1 cellular context compared by ENCODE assay signal in the genomic region with DNA sequence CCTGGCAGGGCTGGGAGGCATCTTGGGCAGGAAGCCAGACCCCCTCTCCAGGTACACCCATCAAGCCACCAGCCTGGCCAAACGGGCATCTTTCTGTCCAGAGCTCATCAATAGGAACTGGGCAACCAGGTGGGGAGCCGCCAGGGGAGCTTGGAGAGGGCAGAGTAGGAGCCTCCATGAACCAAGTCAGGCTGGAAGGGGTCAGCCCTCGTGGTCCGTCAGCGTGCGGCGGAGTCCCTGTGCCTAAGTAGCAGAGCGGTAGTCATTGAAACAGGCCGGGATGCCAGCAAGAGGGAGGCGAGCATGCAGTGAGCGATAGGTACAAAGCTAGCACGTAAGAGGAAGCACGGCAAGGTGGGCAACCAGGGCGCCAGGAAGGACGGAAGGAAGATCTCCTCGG.
TF ChIP-seq lines count a peak whose summit lies in the region.

No MANE protein-coding gene starts in this region.

TF ChIP-seq in H1, 55 proteins besides CTCF, POLR2A, EP300 and RAD21:
- TF ChIP-seq, protein P1, sequence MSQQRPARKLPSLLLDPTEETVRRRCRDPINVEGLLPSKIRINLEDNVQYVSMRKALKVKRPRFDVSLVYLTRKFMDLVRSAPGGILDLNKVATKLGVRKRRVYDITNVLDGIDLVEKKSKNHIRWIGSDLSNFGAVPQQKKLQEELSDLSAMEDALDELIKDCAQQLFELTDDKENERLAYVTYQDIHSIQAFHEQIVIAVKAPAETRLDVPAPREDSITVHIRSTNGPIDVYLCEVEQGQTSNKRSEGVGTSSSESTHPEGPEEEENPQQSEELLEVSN (IDR thresholded peaks at IDR 0.05): no peak
- no peak for TF ChIP-seq TAF7 (optimal IDR thresholded peaks at IDR 0.05; ENCODE audit: borderline replicate concordance, low read depth, low read length)
- TF ChIP-seq, protein P2, sequence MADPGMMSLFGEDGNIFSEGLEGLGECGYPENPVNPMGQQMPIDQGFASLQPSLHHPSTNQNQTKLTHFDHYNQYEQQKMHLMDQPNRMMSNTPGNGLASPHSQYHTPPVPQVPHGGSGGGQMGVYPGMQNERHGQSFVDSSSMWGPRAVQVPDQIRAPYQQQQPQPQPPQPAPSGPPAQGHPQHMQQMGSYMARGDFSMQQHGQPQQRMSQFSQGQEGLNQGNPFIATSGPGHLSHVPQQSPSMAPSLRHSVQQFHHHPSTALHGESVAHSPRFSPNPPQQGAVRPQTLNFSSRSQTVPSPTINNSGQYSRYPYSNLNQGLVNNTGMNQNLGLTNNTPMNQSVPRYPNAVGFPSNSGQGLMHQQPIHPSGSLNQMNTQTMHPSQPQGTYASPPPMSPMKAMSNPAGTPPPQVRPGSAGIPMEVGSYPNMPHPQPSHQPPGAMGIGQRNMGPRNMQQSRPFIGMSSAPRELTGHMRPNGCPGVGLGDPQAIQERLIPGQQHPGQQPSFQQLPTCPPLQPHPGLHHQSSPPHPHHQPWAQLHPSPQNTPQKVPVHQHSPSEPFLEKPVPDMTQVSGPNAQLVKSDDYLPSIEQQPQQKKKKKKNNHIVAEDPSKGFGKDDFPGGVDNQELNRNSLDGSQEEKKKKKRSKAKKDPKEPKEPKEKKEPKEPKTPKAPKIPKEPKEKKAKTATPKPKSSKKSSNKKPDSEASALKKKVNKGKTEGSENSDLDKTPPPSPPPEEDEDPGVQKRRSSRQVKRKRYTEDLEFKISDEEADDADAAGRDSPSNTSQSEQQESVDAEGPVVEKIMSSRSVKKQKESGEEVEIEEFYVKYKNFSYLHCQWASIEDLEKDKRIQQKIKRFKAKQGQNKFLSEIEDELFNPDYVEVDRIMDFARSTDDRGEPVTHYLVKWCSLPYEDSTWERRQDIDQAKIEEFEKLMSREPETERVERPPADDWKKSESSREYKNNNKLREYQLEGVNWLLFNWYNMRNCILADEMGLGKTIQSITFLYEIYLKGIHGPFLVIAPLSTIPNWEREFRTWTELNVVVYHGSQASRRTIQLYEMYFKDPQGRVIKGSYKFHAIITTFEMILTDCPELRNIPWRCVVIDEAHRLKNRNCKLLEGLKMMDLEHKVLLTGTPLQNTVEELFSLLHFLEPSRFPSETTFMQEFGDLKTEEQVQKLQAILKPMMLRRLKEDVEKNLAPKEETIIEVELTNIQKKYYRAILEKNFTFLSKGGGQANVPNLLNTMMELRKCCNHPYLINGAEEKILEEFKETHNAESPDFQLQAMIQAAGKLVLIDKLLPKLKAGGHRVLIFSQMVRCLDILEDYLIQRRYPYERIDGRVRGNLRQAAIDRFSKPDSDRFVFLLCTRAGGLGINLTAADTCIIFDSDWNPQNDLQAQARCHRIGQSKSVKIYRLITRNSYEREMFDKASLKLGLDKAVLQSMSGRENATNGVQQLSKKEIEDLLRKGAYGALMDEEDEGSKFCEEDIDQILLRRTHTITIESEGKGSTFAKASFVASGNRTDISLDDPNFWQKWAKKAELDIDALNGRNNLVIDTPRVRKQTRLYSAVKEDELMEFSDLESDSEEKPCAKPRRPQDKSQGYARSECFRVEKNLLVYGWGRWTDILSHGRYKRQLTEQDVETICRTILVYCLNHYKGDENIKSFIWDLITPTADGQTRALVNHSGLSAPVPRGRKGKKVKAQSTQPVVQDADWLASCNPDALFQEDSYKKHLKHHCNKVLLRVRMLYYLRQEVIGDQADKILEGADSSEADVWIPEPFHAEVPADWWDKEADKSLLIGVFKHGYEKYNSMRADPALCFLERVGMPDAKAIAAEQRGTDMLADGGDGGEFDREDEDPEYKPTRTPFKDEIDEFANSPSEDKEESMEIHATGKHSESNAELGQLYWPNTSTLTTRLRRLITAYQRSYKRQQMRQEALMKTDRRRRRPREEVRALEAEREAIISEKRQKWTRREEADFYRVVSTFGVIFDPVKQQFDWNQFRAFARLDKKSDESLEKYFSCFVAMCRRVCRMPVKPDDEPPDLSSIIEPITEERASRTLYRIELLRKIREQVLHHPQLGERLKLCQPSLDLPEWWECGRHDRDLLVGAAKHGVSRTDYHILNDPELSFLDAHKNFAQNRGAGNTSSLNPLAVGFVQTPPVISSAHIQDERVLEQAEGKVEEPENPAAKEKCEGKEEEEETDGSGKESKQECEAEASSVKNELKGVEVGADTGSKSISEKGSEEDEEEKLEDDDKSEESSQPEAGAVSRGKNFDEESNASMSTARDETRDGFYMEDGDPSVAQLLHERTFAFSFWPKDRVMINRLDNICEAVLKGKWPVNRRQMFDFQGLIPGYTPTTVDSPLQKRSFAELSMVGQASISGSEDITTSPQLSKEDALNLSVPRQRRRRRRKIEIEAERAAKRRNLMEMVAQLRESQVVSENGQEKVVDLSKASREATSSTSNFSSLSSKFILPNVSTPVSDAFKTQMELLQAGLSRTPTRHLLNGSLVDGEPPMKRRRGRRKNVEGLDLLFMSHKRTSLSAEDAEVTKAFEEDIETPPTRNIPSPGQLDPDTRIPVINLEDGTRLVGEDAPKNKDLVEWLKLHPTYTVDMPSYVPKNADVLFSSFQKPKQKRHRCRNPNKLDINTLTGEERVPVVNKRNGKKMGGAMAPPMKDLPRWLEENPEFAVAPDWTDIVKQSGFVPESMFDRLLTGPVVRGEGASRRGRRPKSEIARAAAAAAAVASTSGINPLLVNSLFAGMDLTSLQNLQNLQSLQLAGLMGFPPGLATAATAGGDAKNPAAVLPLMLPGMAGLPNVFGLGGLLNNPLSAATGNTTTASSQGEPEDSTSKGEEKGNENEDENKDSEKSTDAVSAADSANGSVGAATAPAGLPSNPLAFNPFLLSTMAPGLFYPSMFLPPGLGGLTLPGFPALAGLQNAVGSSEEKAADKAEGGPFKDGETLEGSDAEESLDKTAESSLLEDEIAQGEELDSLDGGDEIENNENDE (IDR thresholded peaks at IDR 0.05; ENCODE audit: insufficient replicate concordance, low read length): no peak
- TF ChIP-seq TCF12 (IDR thresholded peaks at IDR 0.05; ENCODE audit: low read depth, low read length): no peak
- TF ChIP-seq SP2 (IDR thresholded peaks at IDR 0.05; ENCODE audit: low read length): no peak
- no peak for TF ChIP-seq POLR2AphosphoS5 (IDR thresholded peaks at IDR 0.05; ENCODE audit: low read depth, low read length)
- no peak for TF ChIP-seq SUZ12 (IDR thresholded peaks at IDR 0.05; ENCODE audit: low read length)
- no peak for TF ChIP-seq CTBP2 (IDR thresholded peaks at IDR 0.05; ENCODE audit: borderline replicate concordance, insufficient read depth, insufficient read length, low read length)
- TF ChIP-seq ZNF274 (IDR thresholded peaks at IDR 0.05; ENCODE audit: borderline replicate concordance, extremely low read depth, low read length): no peak
TF ChIP-seq in H1: peak in this region for 0.
